ENCODE assay signal across 24 cellular contexts in genomic region chr18:71597219-71597618, GRCh38.
"Had no signal": no experiment of that assay in that cellular context is flagged by ENCODE, and none has a peak within 500 bp of the region (broad histone marks: within the 10 kb centered on the region; RNA-seq: fewer than 3 reads in every experiment).

No MANE protein-coding gene starts in this region.

- ATAC-seq: effector memory CD8-positive, alpha-beta T cell; left ventricle myocardium superior; lower lobe of right lung; naive thymus-derived CD8-positive, alpha-beta T cell; psoas muscle; right cardiac atrium; stimulated activated memory B cell treated with anti-CD40 and anti-IgM and Interleukin-4, amounts not matched to agents 10 μg/mL and 1 μg/mL and 100 μg/mL, for 72 hours; stimulated activated naive CD8-positive, alpha-beta T cell treated with anti-CD3 and anti-CD28 coated beads, Interleukin-15, Interleukin-2, amounts not matched to agents 100 U/mL and 50 U/mL, for 24 hours had no signal

- H3K9me3 Mint-ChIP-seq: nephron progenitor cell, type B pancreatic cell had no signal

- H3K27ac Mint-ChIP-seq: effector memory CD8-positive, alpha-beta T cell; immature natural killer cell; naive thymus-derived CD8-positive, alpha-beta T cell; nephron progenitor cell; stimulated activated memory B cell treated with anti-CD40 and anti-IgM and Interleukin-4, amounts not matched to agents 10 μg/mL and 1 μg/mL and 100 μg/mL, for 72 hours; type B pancreatic cell had no signal

- H3K4me3 ChIP-seq: coronary artery, lower lobe of right lung, psoas muscle, skin epidermis, spleen, testis, tibial artery had no signal

- H3K4me1 Mint-ChIP-seq: immature natural killer cell; naive thymus-derived CD8-positive, alpha-beta T cell; nephron progenitor cell; stimulated activated memory B cell treated with anti-CD40 and anti-IgM and Interleukin-4, amounts not matched to agents 10 μg/mL and 1 μg/mL and 100 μg/mL, for 72 hours had no signal

- H3K27me3 Mint-ChIP-seq: effector memory CD8-positive, alpha-beta T cell; naive thymus-derived CD8-positive, alpha-beta T cell; stimulated activated memory B cell treated with anti-CD40 and anti-IgM and Interleukin-4, amounts not matched to agents 10 μg/mL and 1 μg/mL and 100 μg/mL, for 72 hours; type B pancreatic cell had no signal

- H3K27me3 ChIP-seq: spleen, testis, tibial artery had no signal

- DNase-seq: effector memory CD8-positive, alpha-beta T cell; foreskin melanocyte; hypothalamus; immature natural killer cell; left ventricle myocardium superior; lower lobe of right lung; naive thymus-derived CD8-positive, alpha-beta T cell; nephron progenitor cell; nucleus accumbens; posterior cingulate gyrus; psoas muscle; right cardiac atrium; spleen; stimulated activated CD4-positive, alpha-beta T cell treated with anti-CD3 and anti-CD28 coated beads, Interleukin-4, amount 100 ng/mL, for 4 hours; stimulated activated naive CD8-positive, alpha-beta T cell treated with anti-CD3 and anti-CD28 coated beads, Interleukin-15, Interleukin-2, amounts not matched to agents 100 U/mL and 50 U/mL, for 24 hours; substantia nigra; testis; tibial artery had no signal

- H3K9me3 ChIP-seq: lower lobe of right lung, testis, tibial artery had no signal

- H3K36me3 Mint-ChIP-seq: naive thymus-derived CD8-positive, alpha-beta T cell; stimulated activated memory B cell treated with anti-CD40 and anti-IgM and Interleukin-4, amounts not matched to agents 10 μg/mL and 1 μg/mL and 100 μg/mL, for 72 hours; type B pancreatic cell had no signal

- H3K27ac ChIP-seq: coronary artery, lower lobe of right lung, psoas muscle, skin epidermis, spleen, testis, tibial artery had no signal

- H3K4me3 Mint-ChIP-seq: effector memory CD8-positive, alpha-beta T cell; immature natural killer cell; naive thymus-derived CD8-positive, alpha-beta T cell; nephron progenitor cell; stimulated activated memory B cell treated with anti-CD40 and anti-IgM and Interleukin-4, amounts not matched to agents 10 μg/mL and 1 μg/mL and 100 μg/mL, for 72 hours; type B pancreatic cell had no signal

- H3K4me1 ChIP-seq: lower lobe of right lung, psoas muscle, spleen, testis, tibial artery had no signal

- FAIRE-seq: endometrium, keratinocyte had no signal

- H3K36me3 ChIP-seq: lower lobe of right lung, spleen, tibial artery had no signal
